8 cellular contexts compared by ENCODE assay signal in the genomic region with DNA sequence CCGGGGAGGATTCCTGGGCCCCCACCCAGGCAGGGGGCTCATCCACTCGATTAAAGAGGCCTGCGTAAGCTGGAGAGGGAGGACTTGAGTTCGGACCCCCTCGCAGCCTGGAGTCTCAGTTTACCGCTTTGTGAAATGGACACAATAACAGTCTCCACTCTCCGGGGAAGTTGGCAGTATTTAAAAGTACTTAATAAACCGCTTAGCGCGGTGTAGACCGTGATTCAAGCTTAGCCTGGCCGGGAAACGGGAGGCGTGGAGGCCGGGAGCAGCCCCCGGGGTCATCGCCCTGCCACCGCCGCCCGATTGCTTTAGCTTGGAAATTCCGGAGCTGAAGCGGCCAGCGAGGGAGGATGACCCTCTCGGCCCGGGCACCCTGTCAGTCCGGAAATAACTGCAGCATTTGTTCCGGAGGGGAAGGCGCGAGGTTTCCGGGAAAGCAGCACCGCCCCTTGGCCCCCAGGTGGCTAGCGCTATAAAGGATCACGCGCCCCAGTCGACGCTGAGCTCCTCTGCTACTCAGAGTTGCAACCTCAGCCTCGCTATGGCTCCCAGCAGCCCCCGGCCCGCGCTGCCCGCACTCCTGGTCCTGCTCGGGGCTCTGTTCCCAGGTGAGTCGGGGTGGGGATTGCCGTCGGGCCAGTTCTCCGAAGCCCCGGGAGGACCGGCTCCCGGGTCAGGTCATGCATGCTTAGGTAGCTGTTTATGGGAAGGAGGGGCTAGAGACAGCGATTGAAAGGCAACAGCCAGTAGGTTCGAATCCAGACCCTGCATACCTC. TPM values are rescaled to one million over a fixed set of nuclear protein-coding genes. Genes with fewer than 3 reads are reported as not detected.
A peak's percentile ranks its signal among the peaks of the same experiment; 100 is the strongest.
DNase-seq lines count a peak whose midpoint lies in the region; ATAC-seq and TF ChIP-seq lines count a peak whose summit lies in the region.

A gene with protein sequence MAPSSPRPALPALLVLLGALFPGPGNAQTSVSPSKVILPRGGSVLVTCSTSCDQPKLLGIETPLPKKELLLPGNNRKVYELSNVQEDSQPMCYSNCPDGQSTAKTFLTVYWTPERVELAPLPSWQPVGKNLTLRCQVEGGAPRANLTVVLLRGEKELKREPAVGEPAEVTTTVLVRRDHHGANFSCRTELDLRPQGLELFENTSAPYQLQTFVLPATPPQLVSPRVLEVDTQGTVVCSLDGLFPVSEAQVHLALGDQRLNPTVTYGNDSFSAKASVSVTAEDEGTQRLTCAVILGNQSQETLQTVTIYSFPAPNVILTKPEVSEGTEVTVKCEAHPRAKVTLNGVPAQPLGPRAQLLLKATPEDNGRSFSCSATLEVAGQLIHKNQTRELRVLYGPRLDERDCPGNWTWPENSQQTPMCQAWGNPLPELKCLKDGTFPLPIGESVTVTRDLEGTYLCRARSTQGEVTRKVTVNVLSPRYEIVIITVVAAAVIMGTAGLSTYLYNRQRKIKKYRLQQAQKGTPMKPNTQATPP (plus strand): TSS at position 505 of the 779 bp plus-strand sequence. CDS start 40 bp downstream, at position 545.

- peaks cover 26% of the 10 kb centered on the region for H3K27me3 ChIP-seq in mucosa of stomach (ENCODE audit: control insufficient read depth, insufficient read depth, low read length)

- H3K4me1 Mint-ChIP-seq in stimulated activated naive CD8-positive, alpha-beta T cell treated with anti-CD3 and anti-CD28 coated beads, Interleukin-15, amount 100 ng/mL, for 72 hours: peaks cover 58% of the 10 kb centered on the region

- H3K4me1 ChIP-seq in HEK293 (ENCODE audit: control insufficient read depth, insufficient read depth, low read length) (no peaks in the 10 kb centered on the region), mucosa of stomach (ENCODE audit: control insufficient read depth, insufficient read depth, low read length) (peaks cover 18% of the 10 kb centered on the region)

- peak within 1 kb of the TSS; percentile 95 to 98 for H3K27ac Mint-ChIP-seq in stimulated activated naive CD8-positive, alpha-beta T cell treated with anti-CD3 and anti-CD28 coated beads, Interleukin-15, amount 100 ng/mL, for 72 hours

- CTCF ChIA-PET in HEK293 (lab: Yijun Ruan, JAX): interaction anchor here (0.5 to 9.2 kb wide), 18 partner anchors 9 to 485 kb away, joined by 3 to 170 read pairs (median 4); a partner anchor contains a TSS

- peak; percentile 73 for ATAC-seq in stimulated activated naive CD8-positive, alpha-beta T cell treated with anti-CD3 and anti-CD28 coated beads, Interleukin-15, amount 100 ng/mL, for 72 hours

- no peaks in the 10 kb centered on the region for H3K27me3 Mint-ChIP-seq in stimulated activated naive CD8-positive, alpha-beta T cell treated with anti-CD3 and anti-CD28 coated beads, Interleukin-15, amount 100 ng/mL, for 72 hours

- peak within 1 kb of the TSS; percentile 87 to 91 for H3K4me3 Mint-ChIP-seq in stimulated activated naive CD8-positive, alpha-beta T cell treated with anti-CD3 and anti-CD28 coated beads, Interleukin-15, amount 100 ng/mL, for 72 hours

- H3K36me3 ChIP-seq in HEK293 (ENCODE audit: control insufficient read depth in 2 of 2, insufficient read depth in 1 of 2, low read length in 2 of 2): no peaks in the 10 kb centered on the region
- H3K36me3 ChIP-seq in mucosa of stomach (ENCODE audit: control insufficient read depth, insufficient read depth, low read length): no peaks in the 10 kb centered on the region

- H3K9me3 Mint-ChIP-seq in stimulated activated naive CD8-positive, alpha-beta T cell treated with anti-CD3 and anti-CD28 coated beads, Interleukin-15, amount 100 ng/mL, for 72 hours: no peaks in the 10 kb centered on the region

- H3K27ac ChIP-seq in HEK293 (ENCODE audit: extremely low read depth, low read depth, low read length): no peak within 1 kb of the TSS

- H3K9me3 ChIP-seq in HEK293 (ENCODE audit: control insufficient read depth, insufficient read depth, low read depth, low read length): no peaks in the 10 kb centered on the region
- no peaks in the 10 kb centered on the region for H3K9me3 ChIP-seq in mucosa of stomach (ENCODE audit: control insufficient read depth, low read length)

- in situ Hi-C loops in endometrial microvascular endothelial cells (cut with HindIII; ENCODE audit: inconsistent ontology term, low pct_unique_long_range_greater_than_20kb, low sequenced_read_pairs): no loop called here

- TF ChIP-seq CTCF in GM12864 (IDR thresholded peaks at IDR 0.05; ENCODE audit: low read depth, low read length, missing control alignments) (peak; percentile 17), HEK293 (tag by site-specific recombination; IDR thresholded peaks at IDR 0.05) (no peak)

- POLR2A ChIA-PET in HEK293 (lab: Yijun Ruan, JAX): interaction anchor here (0.5 to 2.5 kb wide), 11 partner anchors 12 to 281 kb away, joined by 3 to 17 read pairs (median 5); a partner anchor contains a TSS

- peak within 1 kb of the TSS; percentile 78 for H3K4me3 ChIP-seq in GM12864 (ENCODE audit: low read depth, low read length)
- H3K4me3 ChIP-seq in HEK293 (ENCODE audit: low read depth, low read length): no peak within 1 kb of the TSS
- peak within 1 kb of the TSS; percentile 19 for H3K4me3 ChIP-seq in mucosa of stomach (ENCODE audit: low read length)

- H3K9ac ChIP-seq in mucosa of stomach (ENCODE audit: low read length): peak within 1 kb of the TSS; percentile 49

- DNase-seq in GM12864 (ENCODE audit: low read depth): peak; percentile 67
- DNase-seq in NCI-H748 treated with DMSO at 0.1 percent for 48 hours (lab: John Stamatoyannopoulos, UW): peak; percentile 3
- DNase-seq in activated CD8-positive, alpha-beta memory T cell treated with anti-CD3 and anti-CD28 coated beads for 4 hours (ENCODE audit: low read depth in 2 of 2): peak; percentile 58 to 66
- peak; percentile 79 to 86 for DNase-seq in stimulated activated naive CD8-positive, alpha-beta T cell treated with anti-CD3 and anti-CD28 coated beads, Interleukin-15, amount 100 ng/mL, for 72 hours
- no peak for DNase-seq in NCI-H1436 (lab: John Stamatoyannopoulos, UW)

TF ChIP-seq in HEK293, 187 proteins besides CTCF, POLR2A, EP300 and RAD21:
- TF ChIP-seq ZNF776 (tag by site-specific recombination; IDR thresholded peaks at IDR 0.05; ENCODE audit: borderline replicate concordance): no peak
- TF ChIP-seq, protein P1, sequence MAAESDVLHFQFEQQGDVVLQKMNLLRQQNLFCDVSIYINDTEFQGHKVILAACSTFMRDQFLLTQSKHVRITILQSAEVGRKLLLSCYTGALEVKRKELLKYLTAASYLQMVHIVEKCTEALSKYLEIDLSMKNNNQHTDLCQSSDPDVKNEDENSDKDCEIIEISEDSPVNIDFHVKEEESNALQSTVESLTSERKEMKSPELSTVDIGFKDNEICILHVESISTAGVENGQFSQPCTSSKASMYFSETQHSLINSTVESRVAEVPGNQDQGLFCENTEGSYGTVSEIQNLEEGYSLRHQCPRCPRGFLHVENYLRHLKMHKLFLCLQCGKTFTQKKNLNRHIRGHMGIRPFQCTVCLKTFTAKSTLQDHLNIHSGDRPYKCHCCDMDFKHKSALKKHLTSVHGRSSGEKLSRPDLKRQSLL (tag by site-specific recombination; IDR thresholded peaks at IDR 0.05): 0 out of 2 replicates have a peak, but pooled peaks have one; percentile 9

RNA-seq across cellular contexts. Expression of the gene that starts here (rescaled TPM):
- total RNA-seq in endometrial microvascular endothelial cells (ENCODE audit: inconsistent ontology term): 87.4 TPM
